14 cellular contexts compared by ENCODE assay signal in the genomic region with DNA sequence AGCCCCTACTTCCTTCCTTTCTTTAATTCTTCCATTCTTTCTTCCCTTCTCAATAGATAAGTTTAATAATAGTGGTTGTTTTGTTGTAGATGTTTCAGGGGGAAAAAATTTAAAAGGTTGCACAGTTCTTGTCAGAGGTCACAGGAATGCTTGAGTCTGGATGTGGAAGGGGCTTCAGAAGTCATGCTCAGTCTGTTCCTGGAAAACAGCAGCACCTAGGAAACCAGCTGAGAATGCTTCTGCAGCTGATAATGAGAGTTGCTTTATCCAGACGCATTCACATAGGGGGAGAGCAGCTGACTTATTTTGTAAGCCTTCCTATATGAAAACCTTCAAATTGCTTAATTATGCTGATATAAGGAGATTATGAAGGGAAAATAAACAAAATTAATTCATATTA.
DNase-seq lines count a peak whose midpoint lies in the region; ATAC-seq and TF ChIP-seq lines count a peak whose summit lies in the region.
"Had no signal": no experiment of that assay in that cellular context is flagged by ENCODE, and none has a peak within 500 bp of the region (broad histone marks: within the 10 kb centered on the region; RNA-seq: fewer than 3 reads in every experiment).

No MANE protein-coding gene starts in this region.

- CTCF ChIA-PET in Panc1 (lab: Charles Lee), result no interaction called here

- H3K4me1 ChIP-seq in Panc1 (ENCODE audit: control insufficient read depth, insufficient read depth, low read length), result no peaks in the 10 kb centered on the region; the same call in 1 of the 2 replicates
- peaks cover 5% of the 10 kb centered on the region for H3K4me1 ChIP-seq in rectal smooth muscle tissue (ENCODE audit: control insufficient read depth, insufficient read depth, low read length)
- H3K4me1 ChIP-seq: BLaER1 treated with 17β-estradiol and CSF1 and Interleukin-3, amounts not matched to agents 10 nM and 100 nM; foreskin keratinocyte had no signal

- in situ Hi-C loops in Panc1 (cut with HindIII; ENCODE audit: low pct_unique_long_range_greater_than_20kb, low sequenced_read_pairs), result no loop called here

- H3K27ac ChIP-seq in Panc1 (ENCODE audit: low read length) (0 out of 2 replicates have a peak overlapping the region, but pooled peaks have one; percentile 23), rectal smooth muscle tissue (ENCODE audit: low read depth, low read length) (peak overlapping the region; percentile 42)
- H3K27ac ChIP-seq: BLaER1 treated with 17β-estradiol and CSF1 and Interleukin-3, amounts not matched to agents 10 nM and 100 nM; foreskin keratinocyte; KMS-11 had no signal

- ATAC-seq in Panc1 (no peak), GM18858 (IDR thresholded peaks at IDR 0.05; ENCODE audit: unreplicated experiment) (no peak)
- ATAC-seq: foreskin keratinocyte had no signal

- peaks cover 2% of the 10 kb centered on the region; the same call in 1 of the 2 replicates for H3K36me3 ChIP-seq in Panc1 (ENCODE audit: control insufficient read depth, insufficient read depth, low read length)
- H3K36me3 ChIP-seq in rectal smooth muscle tissue (ENCODE audit: control insufficient read depth, insufficient read depth, low read length), result no peaks in the 10 kb centered on the region
- H3K36me3 ChIP-seq: BLaER1 treated with 17β-estradiol and CSF1 and Interleukin-3, amounts not matched to agents 10 nM and 100 nM had no signal

- H3K9ac ChIP-seq in rectal smooth muscle tissue (ENCODE audit: low read length), result no peak overlapping the region
- H3K9ac ChIP-seq: BLaER1 treated with 17β-estradiol and CSF1 and Interleukin-3, amounts not matched to agents 10 nM and 100 nM; KMS-11 had no signal

- DNase-seq in EL (peak; percentile 17), Panc1 (ENCODE audit: low read depth, low spot score) (no peak), fibroblast of pulmonary artery (ENCODE audit: low read depth) (peak; percentile 83), GM19238 (ENCODE audit: insufficient read length, low spot score) (no peak), nucleus accumbens (lab: John Stamatoyannopoulos, UW) (no peak)
- no peak for DNase-seq in activated CD8-positive, alpha-beta memory T cell treated with anti-CD3 and anti-CD28 coated beads for 24 hours
- DNase-seq: activated CD4-positive, alpha-beta T cell treated with anti-CD3 and anti-CD28 coated beads, Interleukin-2, amount 50 U/mL, for 48 hours; foreskin keratinocyte; NCI-H2081 treated with DMSO at 0.1 percent for 48 hours; stimulated activated CD8-positive, alpha-beta memory T cell treated with anti-CD3 and anti-CD28 coated beads, Interleukin-4, amount 100 ng/mL, for 48 hours had no signal

- H3K9me3 ChIP-seq in Panc1 (ENCODE audit: control insufficient read depth, insufficient read depth, low read depth, low read length), result no peaks in the 10 kb centered on the region

- intact Hi-C loops in Panc1 (cut with micrococcal nuclease; ENCODE audit: unreplicated experiment), result no loop called here

- POLR2A ChIA-PET in Panc1 (lab: Charles Lee), result no interaction called here

- no peak overlapping the region for H3K4me3 ChIP-seq in Panc1 (ENCODE audit: low read depth in 2 of 2, low read length in 2 of 2)
- H3K4me3 ChIP-seq in fibroblast of pulmonary artery (replicated peaks; ENCODE audit: low read depth, low read length), result no peak overlapping the region
- no peak overlapping the region for H3K4me3 ChIP-seq in rectal smooth muscle tissue (ENCODE audit: low read length)
- H3K4me3 ChIP-seq: BLaER1 treated with 17β-estradiol and CSF1 and Interleukin-3, amounts not matched to agents 10 nM and 100 nM had no signal

- TF ChIP-seq CTCF in Panc1 (IDR thresholded peaks at IDR 0.05) (no peak), fibroblast of pulmonary artery (IDR thresholded peaks at IDR 0.05; ENCODE audit: low read length, missing control alignments) (no peak)

- no peaks in the 10 kb centered on the region for H3K27me3 ChIP-seq in Panc1 (ENCODE audit: control insufficient read depth, insufficient read depth, low read length)
- H3K27me3 ChIP-seq in rectal smooth muscle tissue (ENCODE audit: control insufficient read depth, insufficient read depth, low read length), result no peaks in the 10 kb centered on the region
- H3K27me3 ChIP-seq: BLaER1 treated with 17β-estradiol and CSF1 and Interleukin-3, amounts not matched to agents 10 nM and 100 nM; foreskin keratinocyte had no signal

- no TSS peak for BruUV-seq in Panc1 (replicated peaks; lab: Mats Ljungman, UMichigan)

Comparison
In these comparisons a context has a peak if more than half of its experiments do, and no peak if none do; other contexts are left out.
1. DNase-seq: peak in EL (single experiment) and fibroblast of pulmonary artery (single experiment); none in Panc1 (single experiment), GM19238 (single experiment), activated CD8-positive, alpha-beta memory T cell treated with anti-CD3 and anti-CD28 coated beads for 24 hours (single experiment) and nucleus accumbens (0 of 56).